17 cellular contexts compared by ENCODE assay signal in genomic region chr22:20503816-20504215, GRCh38. TPM values are rescaled to one million over a fixed set of nuclear protein-coding genes. Genes with fewer than 3 reads are reported as not detected.
DNase-seq lines count a peak whose midpoint lies in the region; ATAC-seq and TF ChIP-seq lines count a peak whose summit lies in the region.
"Had no signal": no experiment of that assay in that cellular context is flagged by ENCODE, and none has a peak within 500 bp of the region (broad histone marks: within the 10 kb centered on the region; RNA-seq: fewer than 3 reads in every experiment).

No MANE protein-coding gene starts in this region.

- peaks cover 9 to 19% of the 10 kb centered on the region in 2 experiments; a peak in 3 of 4 replicates for H3K4me1 ChIP-seq in SK-N-SH (ENCODE audit: control insufficient read depth in 1 of 2, insufficient read depth in 2 of 2, low read depth in 1 of 2, low read length in 1 of 2)
- peaks cover 2 to 59% (median 31%) of the 10 kb centered on the region in 4 donors for H3K4me1 ChIP-seq in transverse colon

- no peak for TF ChIP-seq CTCF in SK-N-SH (IDR thresholded peaks at IDR 0.05)
- TF ChIP-seq CTCF in transverse colon (IDR thresholded peaks at IDR 0.05), result no peak

- H3K9ac ChIP-seq in SK-N-SH, result no peak overlapping the region; the same call in 1 of the 2 replicates

- peaks cover 0 to 7% of the 10 kb centered on the region in 2 experiments for H3K36me3 ChIP-seq in SK-N-SH (replicated peaks in 1 of 2; ENCODE audit: control insufficient read depth in 1 of 2, insufficient read depth in 2 of 2, low read length in 1 of 2)
- peaks cover 0 to 3% (median 0%) of the 10 kb centered on the region in 4 donors for H3K36me3 ChIP-seq in transverse colon
- H3K36me3 ChIP-seq: uterus had no signal

- peak; percentile 22 for DNase-seq in HK-2 (ENCODE audit: unreplicated experiment)
- no peak for DNase-seq in SK-N-SH
- peak; percentile 65 for DNase-seq in islet precursor cell
- peak; percentile 74 for DNase-seq in transverse colon
- DNase-seq in NCI-H82 (lab: John Stamatoyannopoulos, UW), result no peak
- DNase-seq: activated CD4-positive, alpha-beta T cell treated with anti-CD3 and anti-CD28 coated beads, Interleukin-2, amount 10 ng/mL, durations not matched to agents 7 days and 5 days; activated T-cell treated with anti-CD3 and anti-CD28 coated beads, Interleukin-2, amount 50 U/mL, for 1 hour; DND-41; Kasumi-1; NCI-H146; NCI-H510A; stimulated activated naive CD8-positive, alpha-beta T cell treated with anti-CD3 and anti-CD28 coated beads, Interleukin-15, Interleukin-2, amounts not matched to agents 100 U/mL and 50 U/mL, for 24 hours; uterus had no signal

- peak overlapping the region; percentile 59 for H3K4me2 ChIP-seq in SK-N-SH

- H3K9me3 ChIP-seq in SK-N-SH (no peaks in the 10 kb centered on the region), transverse colon (no peaks in the 10 kb centered on the region)
- H3K9me3 ChIP-seq: uterus had no signal

- intact Hi-C loops in transverse colon (cut with DNase I; ENCODE audit: low total_unique reads), result no loop called here

- H4K20me1 ChIP-seq in SK-N-SH (ENCODE audit: insufficient read depth), result no peaks in the 10 kb centered on the region

- peaks cover 15% of the 10 kb centered on the region for H3F3A ChIP-seq in SK-N-SH (replicated peaks; ENCODE audit: insufficient read depth)

- peaks cover 19% of the 10 kb centered on the region for H3K79me2 ChIP-seq in SK-N-SH (ENCODE audit: insufficient read depth)

- H2AFZ ChIP-seq in SK-N-SH (ENCODE audit: low read depth), result 0 out of 2 replicates have a peak overlapping the region, but pooled peaks have one; percentile 23

- POLR2A ChIA-PET in SK-N-SH (lab: Yijun Ruan, JAX), result interaction anchor here (0.7 to 1.1 kb wide), 2 partner anchors 30 to 374 kb away, joined by 3 to 4 read pairs; no protein-coding TSS in a partner anchor

- no peak for ATAC-seq in HG02571 (IDR thresholded peaks at IDR 0.05; ENCODE audit: unreplicated experiment)
- ATAC-seq in GM19395 (IDR thresholded peaks at IDR 0.05; ENCODE audit: unreplicated experiment), result no peak
- ATAC-seq: GM12878; stimulated activated naive CD8-positive, alpha-beta T cell treated with anti-CD3 and anti-CD28 coated beads, Interleukin-15, Interleukin-2, amounts not matched to agents 100 U/mL and 50 U/mL, for 24 hours had no signal

- no CpG with 5 or more reads among the region's 2 CpGs for WGBS in SK-N-SH (ENCODE audit: low lambda C conversion rate)
- WGBS in transverse colon (ENCODE audit: low coverage in 1 of 2), 2 donors, result 100% methylated on average over 1 of the region's 2 CpGs; no CpG with 5 or more reads in 1 of the 2 donors

- H3K4me3 ChIP-seq in SK-N-SH (ENCODE audit: low read depth in 2 of 2, low read length in 1 of 2) (no peak overlapping the region), transverse colon (no peak overlapping the region)
- H3K4me3 ChIP-seq: GM12878, uterus had no signal

- TF ChIP-seq EP300 in SK-N-SH (IDR thresholded peaks at IDR 0.05; ENCODE audit: borderline replicate concordance in 1 of 2, low read depth in 1 of 2, low read length in 1 of 2) (no peak), transverse colon (IDR thresholded peaks at IDR 0.05; ENCODE audit: low read depth) (no peak)

- peak overlapping the region; percentile 76 to 83 for H3K27ac ChIP-seq in SK-N-SH (ENCODE audit: low read depth in 2 of 2, low read length in 1 of 2)
- H3K27ac ChIP-seq in transverse colon, result peak overlapping the region; percentile 72 to 85 (median 81)
- H3K27ac ChIP-seq: C4-2B, uterus had no signal

- no peak for TF ChIP-seq RAD21 in SK-N-SH (IDR thresholded peaks at IDR 0.05; ENCODE audit: low read length)

- in situ Hi-C loops in transverse colon (cut with MboI; ENCODE audit: low pct_ligation_motif_present in 1 of 4, low pct_unique_long_range_greater_than_20kb in 1 of 4, low sequenced_read_pairs in 3 of 4), result no loop called here

- H3K27me3 ChIP-seq in SK-N-SH (ENCODE audit: insufficient read depth) (no peaks in the 10 kb centered on the region), transverse colon (no peaks in the 10 kb centered on the region)
- H3K27me3 ChIP-seq: uterus had no signal

- no peak for TF ChIP-seq POLR2A in transverse colon (IDR thresholded peaks at IDR 0.05)

- CTCF ChIA-PET in SK-N-SH (lab: Yijun Ruan, JAX), result interaction anchor here (1.3 kb wide), 1 partner anchor 33 kb away, joined by 3 read pairs; no protein-coding TSS in a partner anchor

- no peaks in the 10 kb centered on the region for H3K9me2 ChIP-seq in SK-N-SH

TF ChIP-seq in SK-N-SH, 30 proteins besides CTCF, POLR2A, EP300 and RAD21 (continues in another document):
- TF ChIP-seq GABPA (IDR thresholded peaks at IDR 0.05; ENCODE audit: low read depth) (no peak), FOSL2 (IDR thresholded peaks at IDR 0.05; ENCODE audit: borderline replicate concordance, low read depth) (no peak), ZBTB33 (IDR thresholded peaks at IDR 0.05; ENCODE audit: borderline replicate concordance, low read depth) (no peak), RCOR1 (IDR thresholded peaks at IDR 0.05; ENCODE audit: low read length) (no peak), PBX3 (IDR thresholded peaks at IDR 0.05) (no peak), CHD2 (IDR thresholded peaks at IDR 0.05; ENCODE audit: low read length, partially characterized antibody) (no peak), USF2 (IDR thresholded peaks at IDR 0.05; ENCODE audit: borderline replicate concordance, low read depth, low read length) (no peak), SMC3 (IDR thresholded peaks at IDR 0.05; ENCODE audit: low read depth, low read length) (no peak), MEF2A (IDR thresholded peaks at IDR 0.05; ENCODE audit: borderline replicate concordance, low read depth) (no peak), POLR2AphosphoS5 (IDR thresholded peaks at IDR 0.05; ENCODE audit: low read depth, low read length) (no peak), REST (IDR thresholded peaks at IDR 0.05; ENCODE audit: low read depth, low read length) (no peak)

RNA-seq across cellular contexts. Expression of gene MED15, which starts 3.6 kb away (rescaled TPM):
- 36.0 and 45.1 TPM in 2 replicates for polyA plus RNA-seq in SK-N-SH (2012; rRNA removed)
- 20.6 and 30.1 TPM in 2 replicates for polyA plus RNA-seq in SK-N-SH (2012; cell fraction: cytosol; rRNA removed)
- 186 and 205 TPM in 2 replicates for polyA plus RNA-seq in SK-N-SH (2012; cell fraction: nucleus; rRNA removed)
- total RNA-seq in transverse colon, result 100 to 1,000 TPM in 2 of 4 donors, 10 to 100 TPM in 2; 70.3 to 211 (median 116) TPM

RNA-seq across cellular contexts. Expression of gene KLHL22, which starts 8.2 kb away (rescaled TPM):
- 26.5 and 29.8 TPM in 2 replicates for polyA plus RNA-seq in SK-N-SH (2012; rRNA removed)
- 9.3 and 17.3 TPM in 2 replicates for polyA plus RNA-seq in SK-N-SH (2012; cell fraction: cytosol; rRNA removed)
- polyA plus RNA-seq in SK-N-SH (2012; cell fraction: nucleus; rRNA removed), result 56.9 and 66.8 TPM in 2 replicates
- 10 to 100 TPM; 12.7 to 75.9 (median 16.9) TPM for total RNA-seq in transverse colon

Comparison
In these comparisons a context has a peak if more than half of its experiments do, and no peak if none do; other contexts are left out.
1. DNase-seq: peak in HK-2 (single experiment), islet precursor cell (single experiment) and transverse colon (single experiment); none in SK-N-SH (single experiment) and NCI-H82 (single experiment).